ENCODE assay signal across 18 cellular contexts in genomic region chr9:132516301-132516700, GRCh38.
"Had no signal": no experiment of that assay in that cellular context is flagged by ENCODE, and none has a peak within 500 bp of the region (broad histone marks: within the 10 kb centered on the region; RNA-seq: fewer than 3 reads in every experiment).

No MANE protein-coding gene starts in this region.

- H3K4me2 ChIP-seq: KMS-11 had no signal

- H3K9me3 ChIP-seq: SJSA1 had no signal

- H3K27ac ChIP-seq: HL-60, KMS-11, SJSA1, SK-N-MC had no signal

- H3K4me3 ChIP-seq: K562, SJSA1, SK-N-MC had no signal

- H3K36me3 ChIP-seq: SJSA1 had no signal

- FAIRE-seq: HTR-8/SVneo, K562, RCC 7860 had no signal

- DNase-seq: Kasumi-1, MM.1S, NCI-H187, NCI-H2081 treated with DMSO at 0.1 percent for 48 hours, NCI-H226, NCI-H446, NCI-H524 treated with DMSO at 0.1 percent for 48 hours, NCI-H69, Right ventricle myocardium superior, RPMI8226, SIG-M5 had no signal

- H3K4me1 ChIP-seq: SJSA1 had no signal

- H3K9ac ChIP-seq: KMS-11 had no signal
